8 cellular contexts compared by ENCODE assay signal in genomic region chr3:82378370-82378769, GRCh38.
"Had no signal": no experiment of that assay in that cellular context is flagged by ENCODE, and none has a peak within 500 bp of the region (broad histone marks: within the 10 kb centered on the region; RNA-seq: fewer than 3 reads in every experiment).

No MANE protein-coding gene starts in this region.

- ATAC-seq: GM12878 had no signal

- DNase-seq: GDM1, GF-D8 had no signal

- H3K4me3 ChIP-seq: GM12878 had no signal

- FAIRE-seq: G401.6, GM12878, GM12891, GM12892, GM18507, GM19239 had no signal
